In genomic region chr20:3563548-3564177, GRCh38 we compare ENCODE assay signal across 8 cellular contexts.
DNase-seq lines count a peak whose midpoint lies in the region; ATAC-seq, FAIRE-seq and TF ChIP-seq lines count a peak whose summit lies in the region.

No MANE protein-coding gene starts in this region.

- no peak for TF ChIP-seq POLR2A in gastrocnemius medialis (IDR thresholded peaks at IDR 0.05)

- no peak overlapping the region for H3K27ac ChIP-seq in gastrocnemius medialis

- intact Hi-C loops in gastrocnemius medialis (cut with DNase I; ENCODE audit: low total_unique reads) = no loop called here

- ATAC-seq in gastrocnemius medialis = no peak

- H3K4me1 ChIP-seq in gastrocnemius medialis = no peaks in the 10 kb centered on the region

- in situ Hi-C loops in gastrocnemius medialis (cut with MboI; ENCODE audit: low sequenced_read_pairs in 4 of 4) = no loop called here

- FAIRE-seq in TTC549 (lab: Jason Lieb, UNC) = peak; percentile 83

- peak; percentile 6 for DNase-seq in stimulated activated CD4-positive, alpha-beta T cell treated with anti-CD3 and anti-CD28 coated beads, Interleukin-15, amount 100 ng/mL, for 24 hours
- no peak for DNase-seq in stimulated activated CD4-positive, alpha-beta T cell treated with anti-CD3 and anti-CD28 coated beads, Interleukin-2, amount 100 ng/mL, for 24 hours
- DNase-seq in NCI-H1105 treated with DMSO at 0.1 percent for 48 hours (lab: John Stamatoyannopoulos, UW) (peak; percentile 54), germinal center (ENCODE audit: low spot score) (peak; percentile 15), gastrocnemius medialis (no peak)
- DNase-seq in stimulated activated CD8-positive, alpha-beta memory T cell treated with anti-CD3 and anti-CD28 coated beads, Interleukin-4, amount 100 ng/mL, for 48 hours = no peak
- DNase-seq in stimulated activated naive CD4-positive, alpha-beta T cell treated with Interleukin-2 at 50 U/mL for 16 hours (lab: John Stamatoyannopoulos, UW) = no peak

- no peaks in the 10 kb centered on the region for H3K9me3 ChIP-seq in gastrocnemius medialis

- peak in 3 of 5 experiments; percentile 11 to 55 (median 38) for TF ChIP-seq CTCF in gastrocnemius medialis (IDR thresholded peaks at IDR 0.05 in 4 of 5, conservative IDR thresholded peaks at IDR 0.05 in 1 of 5)

- no peaks in the 10 kb centered on the region for H3K27me3 ChIP-seq in gastrocnemius medialis

- peaks cover 0 to 10% of the 10 kb centered on the region in 2 donors for H3K36me3 ChIP-seq in gastrocnemius medialis

- no peak overlapping the region for H3K4me3 ChIP-seq in gastrocnemius medialis

Comparison
In these comparisons a context has a peak if more than half of its experiments do, and no peak if none do; other contexts are left out.
1. DNase-seq: peak in stimulated activated CD4-positive, alpha-beta T cell treated with anti-CD3 and anti-CD28 coated beads, Interleukin-15, amount 100 ng/mL, for 24 hours (single experiment), NCI-H1105 treated with DMSO at 0.1 percent for 48 hours (single experiment) and germinal center (single experiment); none in stimulated activated CD4-positive, alpha-beta T cell treated with anti-CD3 and anti-CD28 coated beads, Interleukin-2, amount 100 ng/mL, for 24 hours (0 of 2), gastrocnemius medialis (0 of 2), stimulated activated CD8-positive, alpha-beta memory T cell treated with anti-CD3 and anti-CD28 coated beads, Interleukin-4, amount 100 ng/mL, for 48 hours (single experiment) and stimulated activated naive CD4-positive, alpha-beta T cell treated with Interleukin-2 at 50 U/mL for 16 hours (single experiment).